Comparison of ENCODE assay signal across 10 cellular contexts in the genomic region with DNA sequence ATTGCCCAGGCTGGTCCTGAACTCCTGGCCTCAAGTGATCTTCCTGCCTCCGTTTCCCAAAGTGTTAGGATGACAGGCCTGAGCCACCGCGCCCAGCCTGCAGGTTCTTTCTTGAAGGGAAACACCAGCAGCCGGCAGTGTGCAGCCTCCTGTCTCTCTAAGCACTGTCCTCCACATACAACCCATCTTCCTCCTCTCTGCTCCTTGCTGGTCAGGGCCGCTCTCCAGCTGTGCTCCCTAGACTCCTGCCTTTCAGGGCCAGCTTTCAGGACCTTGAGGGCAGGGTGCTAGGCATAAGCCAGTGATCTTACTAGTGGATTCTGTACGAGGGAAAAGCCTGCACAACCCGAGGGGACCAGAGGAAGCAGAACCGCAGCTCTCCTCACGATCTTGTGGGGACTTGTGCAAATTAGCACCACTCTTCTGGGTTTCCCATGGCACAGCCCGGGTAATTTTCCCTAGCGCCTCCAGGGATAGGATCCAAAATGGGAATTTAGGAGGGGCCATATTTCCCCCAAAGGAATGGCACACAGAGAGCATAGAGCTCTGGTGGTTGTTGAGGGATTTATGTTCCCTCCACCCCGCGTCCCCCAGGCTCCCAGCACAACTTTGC. TPM values are rescaled to one million over a fixed set of nuclear protein-coding genes. Genes with fewer than 3 reads are reported as not detected.
A peak's percentile ranks its signal among the peaks of the same experiment; 100 is the strongest.
DNase-seq lines count a peak whose midpoint lies in the region; ATAC-seq and TF ChIP-seq lines count a peak whose summit lies in the region.
"Had no signal": no experiment of that assay in that cellular context is flagged by ENCODE, and none has a peak within 500 bp of the region (broad histone marks: within the 10 kb centered on the region; RNA-seq: fewer than 3 reads in every experiment).

No MANE protein-coding gene starts in this region.

- H2AFZ ChIP-seq in Loucy (ENCODE audit: low read length) (peak overlapping the region; percentile 79; the same call in 1 of the 2 replicates), neural progenitor cell (replicated peaks) (no peak overlapping the region)

- H3K27me3 Mint-ChIP-seq in neural progenitor cell (ENCODE audit: insufficient read depth, low read depth), result peaks cover 13% of the 10 kb centered on the region

- H3K27ac ChIP-seq in neural progenitor cell, result no peak overlapping the region
- H3K27ac ChIP-seq: 22Rv1 had no signal

- peak overlapping the region; percentile 86 for H3K4me3 Mint-ChIP-seq in neural progenitor cell

- H3K36me3 ChIP-seq in Loucy (ENCODE audit: insufficient read depth, low read length) (no peaks in the 10 kb centered on the region), neural progenitor cell (no peaks in the 10 kb centered on the region)

- peaks cover 3% of the 10 kb centered on the region for H3K9me3 Mint-ChIP-seq in neural progenitor cell

- DNase-seq in DMS 273 (lab: John Stamatoyannopoulos, UW; ENCODE audit: unreplicated experiment), result peak; percentile 76
- no peak for DNase-seq in DMS 273 treated with DMSO at 0.1 percent for 48 hours (lab: John Stamatoyannopoulos, UW)
- DNase-seq in cerebellum (ENCODE audit: low spot score), result peak; percentile 42
- no peak for DNase-seq in neural progenitor cell (ENCODE audit: low spot score)
- DNase-seq in stimulated activated CD4-positive, alpha-beta T cell treated with anti-CD3 and anti-CD28 coated beads, Interleukin-4, amount 100 ng/mL, for 1 hour, result no peak
- no peak for DNase-seq in activated CD8-positive, alpha-beta memory T cell treated with anti-CD3 and anti-CD28 coated beads for 24 hours

- H3K4me1 ChIP-seq in Loucy (ENCODE audit: insufficient read depth, low read length, poor library complexity, severe bottlenecking) (peaks cover 7% of the 10 kb centered on the region), neural progenitor cell (peaks cover 11% of the 10 kb centered on the region)

- no peaks in the 10 kb centered on the region for H3K36me3 Mint-ChIP-seq in neural progenitor cell

- TF ChIP-seq CTCF in Loucy (conservative IDR thresholded peaks at IDR 0.05; ENCODE audit: low read length), result no peak
- TF ChIP-seq CTCF in neural progenitor cell (IDR thresholded peaks at IDR 0.05), result no peak

- H3K4me1 Mint-ChIP-seq in neural progenitor cell, result peaks cover 41% of the 10 kb centered on the region

- no peak overlapping the region for H3K27ac Mint-ChIP-seq in neural progenitor cell

- H3K4me3 ChIP-seq in Loucy (ENCODE audit: low read length, poor library complexity, severe bottlenecking) (no peak overlapping the region), neural progenitor cell (no peak overlapping the region)

- no peaks in the 10 kb centered on the region for H3K9me3 ChIP-seq in Loucy (ENCODE audit: insufficient read depth, low read depth, low read length)
- H3K9me3 ChIP-seq in neural progenitor cell (ENCODE audit: low read depth), result no peaks in the 10 kb centered on the region

- no peaks in the 10 kb centered on the region for H3K79me2 ChIP-seq in Loucy (ENCODE audit: insufficient read depth, low read length)
- H3K79me2 ChIP-seq in neural progenitor cell (ENCODE audit: low read depth), result no peaks in the 10 kb centered on the region

- H3K9me2 ChIP-seq in Loucy (replicated peaks; ENCODE audit: low read depth, low read length), result no peaks in the 10 kb centered on the region

- no peaks in the 10 kb centered on the region for H3F3A ChIP-seq in Loucy (ENCODE audit: low read depth)
- peaks cover 6% of the 10 kb centered on the region for H3F3A ChIP-seq in neural progenitor cell (ENCODE audit: low read depth)

- H4K20me1 ChIP-seq in Loucy (ENCODE audit: insufficient read depth, low read length, poor library complexity, severe bottlenecking), result no peaks in the 10 kb centered on the region
- H4K20me1 ChIP-seq in neural progenitor cell (ENCODE audit: low read depth), result no peaks in the 10 kb centered on the region

- no peak for ATAC-seq in HG03108 (IDR thresholded peaks at IDR 0.05; ENCODE audit: unreplicated experiment)

- H3K27me3 ChIP-seq in Loucy (ENCODE audit: insufficient read depth, low read length, poor library complexity, severe bottlenecking) (no peaks in the 10 kb centered on the region), neural progenitor cell (peaks cover 33% of the 10 kb centered on the region)

- H3K4me2 ChIP-seq in Loucy (ENCODE audit: low read depth, low read length, poor library complexity, severe bottlenecking), result no peak overlapping the region
- H3K4me2 ChIP-seq in neural progenitor cell, result peak overlapping the region; percentile 73

- no peak overlapping the region for H3K9ac ChIP-seq in Loucy (ENCODE audit: low read depth, low read length, poor library complexity, severe bottlenecking)
- H3K9ac ChIP-seq in neural progenitor cell, result no peak overlapping the region

RNA-seq across cellular contexts. Expression of a gene that starts 18.2 kb away (rescaled TPM):
- total RNA-seq in cerebellum (30.2 TPM), neural progenitor cell (ENCODE audit: low replicate concordance) (1.0 and 3.3 TPM in 2 replicates)
- total RNA-seq: NCI-H460 had no signal

Comparison
In these comparisons a context has a peak if more than half of its experiments do, and no peak if none do; other contexts are left out.
1. DNase-seq: peak in DMS 273 (single experiment) and cerebellum (single experiment); none in DMS 273 treated with DMSO at 0.1 percent for 48 hours (single experiment), neural progenitor cell (single experiment), stimulated activated CD4-positive, alpha-beta T cell treated with anti-CD3 and anti-CD28 coated beads, Interleukin-4, amount 100 ng/mL, for 1 hour (single experiment) and activated CD8-positive, alpha-beta memory T cell treated with anti-CD3 and anti-CD28 coated beads for 24 hours (single experiment).